Comparison of ENCODE assay signal across 27 cellular contexts in genomic region chr6:47809863-47810262, GRCh38. TPM values are rescaled to one million over a fixed set of nuclear protein-coding genes. Genes with fewer than 3 reads are reported as not detected.
"Had no signal": no experiment of that assay in that cellular context is flagged by ENCODE, and none has a peak within 500 bp of the region (broad histone marks: within the 10 kb centered on the region; RNA-seq: fewer than 3 reads in every experiment).

No MANE protein-coding gene starts in this region.

- H3K27me3 ChIP-seq: brain microvascular endothelial cell had no signal

- H3K4me3 ChIP-seq: coronary artery, dorsolateral prefrontal cortex had no signal

- H3K36me3 ChIP-seq: brain microvascular endothelial cell, WERI-Rb-1 had no signal

- DNase-seq: activated B cell treated with CpG ODN at 0.5 μM for 24 hours; activated CD4-positive, alpha-beta T cell treated with anti-CD3 and anti-CD28 coated beads for 48 hours; activated CD4-positive, alpha-beta T cell treated with anti-CD3 and anti-CD28 coated beads, Interleukin-2, amount 50 U/mL, for 1 hour; activated CD4-positive, alpha-beta T cell treated with anti-CD3 and anti-CD28 coated beads, Interleukin-2, amount 50 U/mL, for 48 hours; activated CD8-positive, alpha-beta memory T cell treated with anti-CD3 and anti-CD28 coated beads for 24 hours; activated CD8-positive, alpha-beta T cell treated with anti-CD3 and anti-CD28 coated beads for 36 hours; activated effector memory CD4-positive, alpha-beta T cell treated with Interleukin-2 at 50 U/mL for 16 hours; activated gamma-delta T cell treated with Interleukin-2 at 50 U/mL for 16 hours; activated naive CD4-positive, alpha-beta T cell treated with anti-CD3 and anti-CD28 coated beads, Interleukin-2, amount 50 U/mL, for 16 hours; activated naive CD4-positive, alpha-beta T cell treated with Interleukin-2 at 50 U/mL for 16 hours; activated T-cell treated with anti-CD3 and anti-CD28 coated beads, Interleukin-2, amount 50 U/mL, for 4 hours; amniotic stem cell; anterior cingulate cortex; brain microvascular endothelial cell; dorsolateral prefrontal cortex; effector memory CD4-positive, alpha-beta T cell; endodermal cell; foreskin fibroblast; T-helper 1 cell; T-helper 17 cell; T1000; WERI-Rb-1 had no signal

- ATAC-seq: activated CD4-positive, CD25-positive, alpha-beta regulatory T cell treated with anti-CD3 and anti-CD28 coated beads, Interleukin-2, amount 50 U/mL, for 24 hours; activated CD8-positive, alpha-beta T cell treated with anti-CD3 and anti-CD28 coated beads for 36 hours; activated T-cell treated with anti-CD3 and anti-CD28 coated beads, Interleukin-2, amount 50 U/mL, for 4 hours; activated T-helper 17 cell treated with anti-CD3 and anti-CD28 coated beads, Interleukin-2, amount 50 U/mL, for 72 hours; esophagus mucosa; T-helper 17 cell had no signal

- H3K27ac ChIP-seq: brain microvascular endothelial cell, coronary artery, dorsolateral prefrontal cortex, WERI-Rb-1 had no signal

RNA-seq across cellular contexts. Expression of gene OPN5, which starts 28.0 kb away (rescaled TPM):
- polyA plus RNA-seq: adipose tissue had no signal
